ENCODE assay signal across 8 cellular contexts in genomic region chr16:85448557-85449194, GRCh38.
DNase-seq lines count a peak whose midpoint lies in the region; ATAC-seq and TF ChIP-seq lines count a peak whose summit lies in the region.

No MANE protein-coding gene starts in this region.

- peaks cover 36% of the 10 kb centered on the region for H3K4me1 ChIP-seq in psoas muscle

- peaks cover 66% of the 10 kb centered on the region for H3K4me1 Mint-ChIP-seq in nephron progenitor cell

- H3K36me3 ChIP-seq in psoas muscle (ENCODE audit: insufficient read depth in 1 of 2, low read depth in 1 of 2) = no peaks in the 10 kb centered on the region

- no peaks in the 10 kb centered on the region for H3K9me3 ChIP-seq in psoas muscle

- H3K4me3 ChIP-seq in psoas muscle = no peak overlapping the region

- no peak overlapping the region for H3K27ac Mint-ChIP-seq in nephron progenitor cell

- ATAC-seq in psoas muscle = peak; percentile 2 to 24 (median 14)
- no peak for ATAC-seq in HG03135 (IDR thresholded peaks at IDR 0.05; ENCODE audit: unreplicated experiment)
- no peak for ATAC-seq in HG03565 (IDR thresholded peaks at IDR 0.05; ENCODE audit: unreplicated experiment)
- ATAC-seq in GM21360 (IDR thresholded peaks at IDR 0.05; ENCODE audit: unreplicated experiment) = no peak

- H3K4me3 Mint-ChIP-seq in nephron progenitor cell = no peak overlapping the region

- intact Hi-C loops in psoas muscle (cut with DNase I) = no loop called here

- DNase-seq in GDM1 (lab: John Stamatoyannopoulos, UW) = peak; percentile 14
- DNase-seq in NCI-H2107 treated with DMSO at 0.1 percent for 48 hours (lab: John Stamatoyannopoulos, UW; ENCODE audit: unreplicated experiment) = peak; percentile 99
- DNase-seq in activated T-cell treated with anti-CD3 and anti-CD28 coated beads, Interleukin-2, amount 50 U/mL, for 48 hours = peak; percentile 37 to 43
- DNase-seq in psoas muscle = no peak
- DNase-seq in nephron progenitor cell = no peak

- TF ChIP-seq CTCF in psoas muscle (IDR thresholded peaks at IDR 0.05) = no peak
- TF ChIP-seq CTCF in nephron progenitor cell (IDR thresholded peaks at IDR 0.05) = no peak

- no peaks in the 10 kb centered on the region for H3K36me3 Mint-ChIP-seq in nephron progenitor cell (ENCODE audit: low read depth)

- H3K27me3 ChIP-seq in psoas muscle (ENCODE audit: insufficient read depth in 3 of 3, low read length in 2 of 3) = no peaks in the 10 kb centered on the region

- H3K27me3 Mint-ChIP-seq in nephron progenitor cell (ENCODE audit: low read depth, poor library complexity) = peaks cover 48% of the 10 kb centered on the region

- WGBS in psoas muscle, 3 donors = 44 to 59% (median 53%) methylated on average over 29 to 30 of the region's 30 CpGs

- peak overlapping the region; percentile 72 for H3K27ac ChIP-seq in psoas muscle

- H3K9me3 Mint-ChIP-seq in nephron progenitor cell = no peaks in the 10 kb centered on the region

Comparison
In these comparisons a context has a peak if more than half of its experiments do, and no peak if none do; other contexts are left out.
1. DNase-seq: peak in GDM1 (single experiment), NCI-H2107 treated with DMSO at 0.1 percent for 48 hours (single experiment) and activated T-cell treated with anti-CD3 and anti-CD28 coated beads, Interleukin-2, amount 50 U/mL, for 48 hours (2 of 2); none in psoas muscle (0 of 2) and nephron progenitor cell (single experiment).
2. ATAC-seq: peak in psoas muscle (4 of 4); none in HG03135 (single experiment), HG03565 (single experiment) and GM21360 (single experiment).